In genomic region chr7:55200441-55200840, GRCh38 we compare ENCODE assay signal across 34 cellular contexts.
"Had no signal": no experiment of that assay in that cellular context is flagged by ENCODE, and none has a peak within 500 bp of the region (broad histone marks: within the 10 kb centered on the region; RNA-seq: fewer than 3 reads in every experiment).

No MANE protein-coding gene starts in this region.

- H3K4me3 ChIP-seq: adrenal gland, body of pancreas, breast epithelium had no signal

- H3K9me3 Mint-ChIP-seq: activated B cell treated with CpG ODN at 0.5 μM for 24 hours; activated CD4-positive, alpha-beta memory T cell treated with anti-CD3 and anti-CD28 coated beads for 36 hours; activated CD4-positive, alpha-beta T cell treated with anti-CD3 and anti-CD28 coated beads, Interleukin-2, amount 10 ng/mL, durations not matched to agents 24 days and 14 days; activated CD8-positive, alpha-beta T cell treated with anti-CD3 and anti-CD28 coated beads for 36 hours; activated naive CD4-positive, alpha-beta T cell treated with anti-CD3 and anti-CD28 coated beads for 36 hours; activated naive CD4-positive, alpha-beta T cell treated with anti-CD3 and anti-CD28 coated beads, Interleukin-2, amount 50 U/mL, for 72 hours; activated naive CD8-positive, alpha-beta T cell treated with anti-CD3 and anti-CD28 coated beads for 36 hours; activated T-cell treated with anti-CD3 and anti-CD28 coated beads, Interleukin-2, amount 50 U/mL, for 4 hours; activated T-cell treated with anti-CD3 and anti-CD28 coated beads, Interleukin-2, amount 50 U/mL, for 72 hours; activated T-helper 1 cell treated with anti-CD3 and anti-CD28 coated beads, Interleukin-12 subunit alpha, Interleukin-12 subunit beta, Interleukin-2, Interleukin-4 antibody, amounts not matched to agents 30 ng/mL and 10 ng/mL and 1 ng/mL, durations not matched to agents 14 hours and 24 hours and 36 hours; activated T-helper 17 cell treated with anti-CD3 and anti-CD28 coated beads, Interleukin-2, amount 50 U/mL, for 72 hours; T-helper 1 cell treated with Interleukin-12 subunit alpha and Interleukin-12 subunit beta and Interleukin-4 antibody, amounts not matched to agents 30 μg/mL and 1 μg/mL, for 36 hours; T-helper 2 cell treated with Interferon-gamma antibody and Interleukin-4, amounts not matched to agents 5 μg/mL and 100 μg/mL, for 36 hours had no signal

- H3K27ac Mint-ChIP-seq: activated B cell treated with CpG ODN at 0.5 μM for 24 hours; activated CD4-positive, alpha-beta memory T cell treated with anti-CD3 and anti-CD28 coated beads for 36 hours; activated CD4-positive, alpha-beta T cell treated with anti-CD3 and anti-CD28 coated beads, Interleukin-2, amount 10 ng/mL, durations not matched to agents 24 days and 14 days; activated CD8-positive, alpha-beta T cell treated with anti-CD3 and anti-CD28 coated beads for 36 hours; activated naive CD4-positive, alpha-beta T cell treated with anti-CD3 and anti-CD28 coated beads for 36 hours; activated naive CD4-positive, alpha-beta T cell treated with anti-CD3 and anti-CD28 coated beads, Interleukin-2, amount 50 U/mL, for 72 hours; activated naive CD8-positive, alpha-beta T cell treated with anti-CD3 and anti-CD28 coated beads for 36 hours; activated T-cell treated with anti-CD3 and anti-CD28 coated beads, Interleukin-2, amount 50 U/mL, for 72 hours; activated T-helper 1 cell treated with anti-CD3 and anti-CD28 coated beads, Interleukin-12 subunit alpha, Interleukin-12 subunit beta, Interleukin-2, Interleukin-4 antibody, amounts not matched to agents 30 ng/mL and 10 ng/mL and 1 ng/mL, durations not matched to agents 14 hours and 24 hours and 36 hours; activated T-helper 17 cell treated with anti-CD3 and anti-CD28 coated beads, Interleukin-2, amount 50 U/mL, for 72 hours; T-helper 1 cell treated with Interleukin-12 subunit alpha and Interleukin-12 subunit beta and Interleukin-4 antibody, amounts not matched to agents 30 μg/mL and 1 μg/mL, for 36 hours; T-helper 2 cell treated with Interferon-gamma antibody and Interleukin-4, amounts not matched to agents 5 μg/mL and 100 μg/mL, for 36 hours had no signal

- H3K4me3 Mint-ChIP-seq: activated B cell treated with CpG ODN at 0.5 μM for 24 hours; activated CD4-positive, alpha-beta memory T cell treated with anti-CD3 and anti-CD28 coated beads for 36 hours; activated CD4-positive, alpha-beta T cell treated with anti-CD3 and anti-CD28 coated beads, Interleukin-2, amount 10 ng/mL, durations not matched to agents 24 days and 14 days; activated CD8-positive, alpha-beta T cell treated with anti-CD3 and anti-CD28 coated beads for 36 hours; activated naive CD4-positive, alpha-beta T cell treated with anti-CD3 and anti-CD28 coated beads for 36 hours; activated naive CD8-positive, alpha-beta T cell treated with anti-CD3 and anti-CD28 coated beads for 36 hours; activated T-cell treated with anti-CD3 and anti-CD28 coated beads, Interleukin-2, amount 50 U/mL, for 4 hours; activated T-cell treated with anti-CD3 and anti-CD28 coated beads, Interleukin-2, amount 50 U/mL, for 72 hours; activated T-helper 1 cell treated with anti-CD3 and anti-CD28 coated beads, Interleukin-12 subunit alpha, Interleukin-12 subunit beta, Interleukin-2, Interleukin-4 antibody, amounts not matched to agents 30 ng/mL and 10 ng/mL and 1 ng/mL, durations not matched to agents 14 hours and 24 hours and 36 hours; activated T-helper 17 cell treated with anti-CD3 and anti-CD28 coated beads, Interleukin-2, amount 50 U/mL, for 72 hours; T-helper 1 cell treated with Interleukin-12 subunit alpha and Interleukin-12 subunit beta and Interleukin-4 antibody, amounts not matched to agents 30 μg/mL and 1 μg/mL, for 36 hours; T-helper 2 cell treated with Interferon-gamma antibody and Interleukin-4, amounts not matched to agents 5 μg/mL and 100 μg/mL, for 36 hours had no signal

- H3K36me3 Mint-ChIP-seq: activated CD4-positive, alpha-beta memory T cell treated with anti-CD3 and anti-CD28 coated beads for 36 hours; activated naive CD4-positive, alpha-beta T cell treated with anti-CD3 and anti-CD28 coated beads, Interleukin-2, amount 50 U/mL, for 72 hours; activated naive CD8-positive, alpha-beta T cell treated with anti-CD3 and anti-CD28 coated beads for 36 hours had no signal

- H3K4me1 ChIP-seq: adrenal gland, body of pancreas, breast epithelium had no signal

- H3K27me3 Mint-ChIP-seq: activated B cell treated with CpG ODN at 0.5 μM for 24 hours; activated CD4-positive, alpha-beta memory T cell treated with anti-CD3 and anti-CD28 coated beads for 36 hours had no signal

- H3K4me1 Mint-ChIP-seq: activated B cell treated with CpG ODN at 0.5 μM for 24 hours; activated CD4-positive, alpha-beta T cell treated with anti-CD3 and anti-CD28 coated beads, Interleukin-2, amount 10 ng/mL, durations not matched to agents 24 days and 14 days; activated naive CD8-positive, alpha-beta T cell treated with anti-CD3 and anti-CD28 coated beads for 36 hours; activated T-helper 17 cell treated with anti-CD3 and anti-CD28 coated beads, Interleukin-2, amount 50 U/mL, for 72 hours had no signal

- DNase-seq: activated B cell treated with CpG ODN at 0.5 μM for 24 hours; activated CD4-positive, alpha-beta memory T cell treated with anti-CD3 and anti-CD28 coated beads for 36 hours; activated CD4-positive, alpha-beta T cell treated with anti-CD3 and anti-CD28 coated beads for 4 hours; activated CD4-positive, alpha-beta T cell treated with anti-CD3 and anti-CD28 coated beads, Interleukin-2, amount 10 ng/mL, durations not matched to agents 24 days and 14 days; activated CD4-positive, alpha-beta T cell treated with anti-CD3 and anti-CD28 coated beads, Interleukin-2, amount 50 U/mL, for 1 hour; activated CD4-positive, alpha-beta T cell treated with anti-CD3 and anti-CD28 coated beads, Interleukin-2, amount 50 U/mL, for 4 hours; activated CD4-positive, CD25-positive, alpha-beta regulatory T cell treated with anti-CD3 and anti-CD28 coated beads, Interleukin-2, amount 50 U/mL, for 72 hours; activated CD8-positive, alpha-beta T cell treated with anti-CD3 and anti-CD28 coated beads for 36 hours; activated effector memory CD4-positive, alpha-beta T cell treated with anti-CD3 and anti-CD28 coated beads, Interleukin-2, amount 50 U/mL, for 16 hours; activated gamma-delta T cell treated with Interleukin-2 at 50 U/mL for 16 hours; activated naive CD4-positive, alpha-beta T cell; activated naive CD4-positive, alpha-beta T cell treated with anti-CD3 and anti-CD28 coated beads for 36 hours; activated naive CD4-positive, alpha-beta T cell treated with anti-CD3 and anti-CD28 coated beads, Interleukin-2, amount 50 U/mL, for 16 hours; activated naive CD8-positive, alpha-beta T cell treated with anti-CD3 and anti-CD28 coated beads for 36 hours; activated T-cell treated with anti-CD3 and anti-CD28 coated beads for 4 hours; activated T-cell treated with anti-CD3 and anti-CD28 coated beads, Interleukin-2, amount 50 U/mL, for 1 hour; activated T-cell treated with anti-CD3 and anti-CD28 coated beads, Interleukin-2, amount 50 U/mL, for 4 hours; activated T-cell treated with anti-CD3 and anti-CD28 coated beads, Interleukin-2, amount 50 U/mL, for 72 hours; adrenal gland; amniotic stem cell; aorta; body of pancreas; brain microvascular endothelial cell; central memory CD4-positive, alpha-beta T cell; T-helper 1 cell; T-helper 2 cell; T-helper 9 cell had no signal

- ATAC-seq: activated CD8-positive, alpha-beta T cell treated with anti-CD3 and anti-CD28 coated beads for 36 hours; activated naive CD4-positive, alpha-beta T cell treated with anti-CD3 and anti-CD28 coated beads, Interleukin-2, amount 50 U/mL, for 72 hours; activated T-cell treated with anti-CD3 and anti-CD28 coated beads, Interleukin-2, amount 50 U/mL, for 4 hours; activated T-cell treated with anti-CD3 and anti-CD28 coated beads, Interleukin-2, amount 50 U/mL, for 72 hours; activated T-helper 17 cell treated with anti-CD3 and anti-CD28 coated beads, Interleukin-2, amount 50 U/mL, for 72 hours; body of pancreas had no signal

- H3K27me3 ChIP-seq: adrenal gland, body of pancreas, brain microvascular endothelial cell, breast epithelium had no signal

- H3K27ac ChIP-seq: adrenal gland, body of pancreas, brain microvascular endothelial cell, breast epithelium, VCaP had no signal

- H3K9me3 ChIP-seq: adrenal gland, body of pancreas, breast epithelium had no signal
